In the genomic region with DNA sequence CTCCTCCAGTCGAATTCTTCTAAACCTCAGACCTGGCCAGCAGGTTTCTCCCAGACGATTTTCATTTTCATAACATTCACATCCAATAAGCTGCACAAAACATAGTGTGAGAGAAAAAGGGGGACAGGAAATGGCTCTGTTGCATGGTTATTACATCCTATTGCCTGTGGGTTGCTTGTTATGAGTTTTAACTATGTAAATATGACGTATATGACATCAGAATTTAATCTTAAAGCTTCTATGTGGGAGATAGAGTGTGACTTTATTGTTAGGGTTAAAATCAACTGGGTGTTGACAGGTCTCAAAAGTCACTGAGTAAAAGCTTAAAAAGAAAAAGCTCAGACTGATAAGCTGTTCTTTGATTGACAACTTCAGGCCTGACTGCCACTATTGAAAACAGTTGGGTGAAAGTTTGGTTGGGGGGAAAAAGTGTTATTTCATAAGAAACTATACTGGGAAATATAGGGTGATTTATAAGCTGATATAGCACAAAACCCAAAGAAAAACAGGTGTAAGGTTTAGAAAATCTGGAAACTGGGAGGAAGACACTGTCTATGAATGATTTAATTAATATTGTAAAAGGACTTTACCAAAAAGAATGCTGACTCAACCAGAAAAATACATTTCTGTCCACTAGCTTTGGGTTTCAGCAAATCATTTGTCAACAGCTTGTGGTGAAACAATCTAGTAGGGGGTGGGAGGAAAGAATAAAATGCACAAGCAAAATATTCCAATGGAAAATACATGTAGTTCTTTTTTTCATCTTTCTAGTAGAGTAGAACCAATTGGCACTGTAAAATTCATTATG, we compare ENCODE assay signal across 24 cellular contexts.
"Had no signal": no experiment of that assay in that cellular context is flagged by ENCODE, and none has a peak within 500 bp of the region (broad histone marks: within the 10 kb centered on the region; RNA-seq: fewer than 3 reads in every experiment).

No MANE protein-coding gene starts in this region.

- H3K4me3 ChIP-seq: coronary artery, hepatocyte, left ventricle myocardium inferior, lower lobe of right lung, neural progenitor cell, ovary, right atrium auricular region, spleen, thoracic aorta, transverse colon had no signal

- H2AFZ ChIP-seq: hepatocyte, neural progenitor cell had no signal

- DNase-seq: effector CD4-positive, alpha-beta T cell; endodermal cell; foreskin melanocyte; head of caudate nucleus; kidney; left cardiac atrium; left ventricle myocardium inferior; lower lobe of right lung; natural killer cell; nucleus accumbens; ovary; spleen; stimulated activated CD4-positive, alpha-beta T cell treated with anti-CD3 and anti-CD28 coated beads, Interleukin-15, amount 100 ng/mL, for 24 hours; stimulated activated CD4-positive, alpha-beta T cell treated with anti-CD3 and anti-CD28 coated beads, Interleukin-1b, Interleukin-23, amount 100 ng/mL, for 48 hours; stimulated activated CD4-positive, alpha-beta T cell treated with anti-CD3 and anti-CD28 coated beads, Interleukin-4, amount 100 ng/mL, for 24 hours; stimulated activated naive CD8-positive, alpha-beta T cell treated with anti-CD3 and anti-CD28 coated beads, Interleukin-15, amount 100 ng/mL, for 72 hours; transverse colon had no signal

- H3K27ac ChIP-seq: coronary artery, hepatocyte, left ventricle myocardium inferior, lower lobe of right lung, neural progenitor cell, ovary, right atrium auricular region, spleen, thoracic aorta, transverse colon had no signal

- H3K36me3 ChIP-seq: left ventricle myocardium inferior, lower lobe of right lung, neural progenitor cell, ovary, right atrium auricular region, spleen, thoracic aorta, transverse colon had no signal

- H3K4me1 ChIP-seq: left ventricle myocardium inferior, lower lobe of right lung, neural progenitor cell, right atrium auricular region, spleen, transverse colon had no signal

- H3K9me3 ChIP-seq: lower lobe of right lung, ovary, right atrium auricular region, thoracic aorta, transverse colon had no signal

- H3K79me2 ChIP-seq: hepatocyte had no signal

- ATAC-seq: esophagus mucosa; left cardiac atrium; lower lobe of right lung; natural killer cell; stimulated activated memory B cell treated with anti-CD40 and anti-IgM and Interleukin-4, amounts not matched to agents 10 μg/mL and 1 μg/mL and 100 μg/mL, for 72 hours; stimulated activated naive CD8-positive, alpha-beta T cell treated with anti-CD3 and anti-CD28 coated beads, Interleukin-15, amount 100 ng/mL, for 72 hours had no signal

- H3K9ac ChIP-seq: neural progenitor cell had no signal

- H3K27me3 ChIP-seq: neural progenitor cell, ovary, right atrium auricular region, spleen, transverse colon had no signal

- FAIRE-seq: kidney had no signal

- H3K4me2 ChIP-seq: hepatocyte, neural progenitor cell had no signal
